12 cellular contexts compared by ENCODE assay signal in genomic region chr10:126130291-126130710, GRCh38.
A peak's percentile ranks its signal among the peaks of the same experiment; 100 is the strongest.
DNase-seq lines count a peak whose midpoint lies in the region; TF ChIP-seq lines count a peak whose summit lies in the region.
"Had no signal": no experiment of that assay in that cellular context is flagged by ENCODE, and none has a peak within 500 bp of the region (broad histone marks: within the 10 kb centered on the region; RNA-seq: fewer than 3 reads in every experiment).

No MANE protein-coding gene starts in this region.

- H3K27ac ChIP-seq in adrenal gland (peak overlapping the region in 1 of 5 donors; percentile 45), testis (peak overlapping the region in 1 of 2 donors; percentile 30)

- no peak overlapping the region for H3K4me3 Mint-ChIP-seq in nephron
- H3K4me3 Mint-ChIP-seq: CD14-positive monocyte, GM23338 had no signal

- 81 to 88% (median 83%) methylated on average over 7 to 9 of the region's 9 CpGs for WGBS in adrenal gland, 4 donors
- WGBS in testis, 2 donors, result 72 to 78% methylated on average over 9 of the region's 9 CpGs

- H3K27me3 ChIP-seq in adrenal gland (no peaks in the 10 kb centered on the region), testis (no peaks in the 10 kb centered on the region)

- peaks cover 11% of the 10 kb centered on the region for H3K36me3 Mint-ChIP-seq in nephron (ENCODE audit: low read depth)
- H3K36me3 Mint-ChIP-seq: CD14-positive monocyte had no signal

- H3K4me1 Mint-ChIP-seq in nephron, result peaks cover 42% of the 10 kb centered on the region

- TF ChIP-seq CTCF in adrenal gland (IDR thresholded peaks at IDR 0.05), result no peak
- no peak for TF ChIP-seq CTCF in fibroblast of villous mesenchyme (IDR thresholded peaks at IDR 0.05; ENCODE audit: insufficient read depth, low read depth, low read length)
- TF ChIP-seq CTCF in nephron (IDR thresholded peaks at IDR 0.05; ENCODE audit: unreplicated experiment in 3 of 3), result no peak
- no peak for TF ChIP-seq CTCF in testis (IDR thresholded peaks at IDR 0.05)
- TF ChIP-seq CTCF in GM20000 (IDR thresholded peaks at IDR 0.05; ENCODE audit: extremely low read depth, missing control alignments), result no peak

- H3K9me3 ChIP-seq in adrenal gland (replicated peaks in 1 of 3), result no peaks in the 10 kb centered on the region
- no peaks in the 10 kb centered on the region for H3K9me3 ChIP-seq in testis

- DNase-seq in adrenal gland (peak in 6 of 7 donors; percentile 22 to 53 (median 32)), fibroblast of villous mesenchyme (ENCODE audit: low read depth) (peak; percentile 76), testis (peak; percentile 33), iPS-NIHi11 (ENCODE audit: low spot score) (no peak), DMS79 (lab: John Stamatoyannopoulos, UW) (no peak), GM20000 (ENCODE audit: low spot score) (no peak), NCI-H345 (lab: John Stamatoyannopoulos, UW) (no peak)
- DNase-seq: midbrain; stimulated activated naive CD8-positive, alpha-beta T cell treated with anti-CD3 and anti-CD28 coated beads, Interleukin-15, Interleukin-2, amounts not matched to agents 100 U/mL and 50 U/mL, for 24 hours had no signal

- H3K4me3 ChIP-seq in adrenal gland (no peak overlapping the region), fibroblast of villous mesenchyme (ENCODE audit: low read depth, low read length) (no peak overlapping the region), testis (no peak overlapping the region)
- H3K4me3 ChIP-seq: GM23338 had no signal

- intact Hi-C loops in adrenal gland (cut with DNase I) (no loop called here), testis (cut with DNase I; ENCODE audit: low total_unique reads) (no loop called here)

- TF ChIP-seq POLR2A in adrenal gland (IDR thresholded peaks at IDR 0.05) (no peak), testis (IDR thresholded peaks at IDR 0.05) (no peak)

- H3K36me3 ChIP-seq in adrenal gland (replicated peaks in 1 of 2) (no peaks in the 10 kb centered on the region), testis (ENCODE audit: low read depth, missing control alignments) (no peaks in the 10 kb centered on the region)

- peaks cover 8% of the 10 kb centered on the region for H3K27me3 Mint-ChIP-seq in nephron (ENCODE audit: low read depth)

- H3K4me1 ChIP-seq in adrenal gland (replicated peaks in 1 of 2) (peaks cover 0 to 14% of the 10 kb centered on the region in 2 donors), testis (peaks cover 4% of the 10 kb centered on the region)

- H3K27ac Mint-ChIP-seq in nephron, result peak overlapping the region; percentile 27 to 60 (median 37)
- H3K27ac Mint-ChIP-seq: CD14-positive monocyte, GM23338 had no signal

- peaks cover 3% of the 10 kb centered on the region for H3K9me3 Mint-ChIP-seq in nephron

Comparison
In these comparisons a context has a peak if more than half of its experiments do, and no peak if none do; other contexts are left out.
1. DNase-seq: peak in adrenal gland (6 of 7), fibroblast of villous mesenchyme (single experiment) and testis (single experiment); none in iPS-NIHi11 (single experiment), DMS79 (single experiment), GM20000 (single experiment) and NCI-H345 (single experiment).